In genomic region chr19:17109962-17110598, GRCh38 we compare ENCODE assay signal across 8 cellular contexts. TPM values are rescaled to one million over a fixed set of nuclear protein-coding genes. Genes with fewer than 3 reads are reported as not detected.
A peak's percentile ranks its signal among the peaks of the same experiment; 100 is the strongest.
DNase-seq lines count a peak whose midpoint lies in the region; ATAC-seq and TF ChIP-seq lines count a peak whose summit lies in the region.

No MANE protein-coding gene starts in this region.

- no peak for TF ChIP-seq POLR2A in sigmoid colon (IDR thresholded peaks at IDR 0.05)

- DNase-seq in central memory CD8-positive, alpha-beta T cell (ENCODE audit: low spot score in 2 of 2), result peak in 1 of 2 donors; percentile 17
- DNase-seq in sigmoid colon, result no peak
- DNase-seq in dermis blood vessel endothelial cell, result no peak
- DNase-seq in NCI-H1417 treated with DMSO at 0.1 percent for 48 hours (lab: John Stamatoyannopoulos, UW), result no peak
- DNase-seq in SW480 (ENCODE audit: low spot score), result no peak

- H3K4me3 Mint-ChIP-seq in central memory CD8-positive, alpha-beta T cell, result peak overlapping the region; percentile 3

- H3K27me3 Mint-ChIP-seq in central memory CD8-positive, alpha-beta T cell, result no peaks in the 10 kb centered on the region

- no peak for TF ChIP-seq EP300 in sigmoid colon (IDR thresholded peaks at IDR 0.05)

- H3K9me3 ChIP-seq in sigmoid colon, result no peaks in the 10 kb centered on the region

- peak; percentile 46 for ATAC-seq in GM18861 (IDR thresholded peaks at IDR 0.05; ENCODE audit: unreplicated experiment)
- peak; percentile 43 for ATAC-seq in HG03439 (IDR thresholded peaks at IDR 0.05; ENCODE audit: unreplicated experiment)
- ATAC-seq in central memory CD8-positive, alpha-beta T cell (replicated peaks; ENCODE audit: extremely low read depth, poor library complexity, severe bottlenecking), result peak; percentile 55
- ATAC-seq in GM21786 (IDR thresholded peaks at IDR 0.05; ENCODE audit: unreplicated experiment), result no peak

- TF ChIP-seq CTCF in sigmoid colon (IDR thresholded peaks at IDR 0.05), result no peak

- peak overlapping the region; percentile 58 for H3K27ac Mint-ChIP-seq in central memory CD8-positive, alpha-beta T cell (ENCODE audit: low read depth)

- peak overlapping the region; percentile 28 to 94 (median 88) for H3K27ac ChIP-seq in sigmoid colon

- WGBS in sigmoid colon, 2 donors, result 61 to 88% methylated on average over 26 of the region's 26 CpGs

- peaks cover 0 to 18% (median 5%) of the 10 kb centered on the region in 4 donors for H3K36me3 ChIP-seq in sigmoid colon

- H3K36me3 Mint-ChIP-seq in central memory CD8-positive, alpha-beta T cell (ENCODE audit: insufficient read depth), result peaks cover 42% of the 10 kb centered on the region

- no peak overlapping the region for H3K4me3 ChIP-seq in sigmoid colon

- peaks cover 0 to 74% (median 31%) of the 10 kb centered on the region in 4 donors for H3K4me1 ChIP-seq in sigmoid colon

- H3K9me3 Mint-ChIP-seq in central memory CD8-positive, alpha-beta T cell, result no peaks in the 10 kb centered on the region

- no peaks in the 10 kb centered on the region for H3K27me3 ChIP-seq in sigmoid colon

- peaks cover 58% of the 10 kb centered on the region for H3K4me1 Mint-ChIP-seq in central memory CD8-positive, alpha-beta T cell

- intact Hi-C loops in sigmoid colon (cut with DNase I), result loop anchor here (5.0 kb wide), 1 partner anchor 43 kb away; no protein-coding TSS in a partner anchor

RNA-seq across cellular contexts. Expression of gene MYO9B, which starts 34.5 kb away (rescaled TPM):
- 10 to 100 TPM; 42.8 to 95.0 (median 58.3) TPM for total RNA-seq in sigmoid colon
- 10 to 100 TPM; 24.6 to 85.9 (median 29.8) TPM for polyA plus RNA-seq in sigmoid colon
- total RNA-seq in dermis blood vessel endothelial cell, result 53.6 and 62.1 TPM in 2 replicates

RNA-seq across cellular contexts. Expression of gene HAUS8, which starts 34.8 kb away (rescaled TPM):
- total RNA-seq in sigmoid colon, result 10 to 100 TPM in 2 of 4 donors, 1 to 10 TPM in 2; 6.7 to 14.1 (median 11.1) TPM
- 10 to 100 TPM in 2 of 3 donors, 1 to 10 TPM in 1; 9.6 to 14.8 (median 10.4) TPM for polyA plus RNA-seq in sigmoid colon
- total RNA-seq in dermis blood vessel endothelial cell, result 4.1 and 4.6 TPM in 2 replicates
